Comparison of ENCODE assay signal across 1 cellular context in the genomic region with DNA sequence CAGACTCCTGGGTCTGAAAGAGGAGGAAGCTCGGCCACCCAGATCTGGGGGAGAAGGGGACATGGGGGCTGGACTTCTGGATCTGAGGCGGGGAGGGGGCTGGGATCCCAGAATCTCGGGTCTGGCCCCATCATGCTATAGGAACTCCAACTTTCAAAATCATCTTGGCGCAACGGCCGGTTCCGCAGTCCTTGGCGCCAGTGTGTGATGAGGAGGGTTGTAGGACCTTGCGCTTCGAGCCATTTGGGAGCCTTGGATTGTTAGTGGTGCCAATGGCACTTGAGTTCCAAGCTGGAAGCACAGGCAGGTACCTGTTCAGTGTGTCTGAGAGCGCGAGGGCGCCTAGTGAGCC.
TF ChIP-seq lines count a peak whose summit lies in the region.

No MANE protein-coding gene starts in this region.

TF ChIP-seq in SK-N-SH, 30 proteins besides CTCF, POLR2A, EP300 and RAD21 (continued from another document):
- TF ChIP-seq, protein P1, sequence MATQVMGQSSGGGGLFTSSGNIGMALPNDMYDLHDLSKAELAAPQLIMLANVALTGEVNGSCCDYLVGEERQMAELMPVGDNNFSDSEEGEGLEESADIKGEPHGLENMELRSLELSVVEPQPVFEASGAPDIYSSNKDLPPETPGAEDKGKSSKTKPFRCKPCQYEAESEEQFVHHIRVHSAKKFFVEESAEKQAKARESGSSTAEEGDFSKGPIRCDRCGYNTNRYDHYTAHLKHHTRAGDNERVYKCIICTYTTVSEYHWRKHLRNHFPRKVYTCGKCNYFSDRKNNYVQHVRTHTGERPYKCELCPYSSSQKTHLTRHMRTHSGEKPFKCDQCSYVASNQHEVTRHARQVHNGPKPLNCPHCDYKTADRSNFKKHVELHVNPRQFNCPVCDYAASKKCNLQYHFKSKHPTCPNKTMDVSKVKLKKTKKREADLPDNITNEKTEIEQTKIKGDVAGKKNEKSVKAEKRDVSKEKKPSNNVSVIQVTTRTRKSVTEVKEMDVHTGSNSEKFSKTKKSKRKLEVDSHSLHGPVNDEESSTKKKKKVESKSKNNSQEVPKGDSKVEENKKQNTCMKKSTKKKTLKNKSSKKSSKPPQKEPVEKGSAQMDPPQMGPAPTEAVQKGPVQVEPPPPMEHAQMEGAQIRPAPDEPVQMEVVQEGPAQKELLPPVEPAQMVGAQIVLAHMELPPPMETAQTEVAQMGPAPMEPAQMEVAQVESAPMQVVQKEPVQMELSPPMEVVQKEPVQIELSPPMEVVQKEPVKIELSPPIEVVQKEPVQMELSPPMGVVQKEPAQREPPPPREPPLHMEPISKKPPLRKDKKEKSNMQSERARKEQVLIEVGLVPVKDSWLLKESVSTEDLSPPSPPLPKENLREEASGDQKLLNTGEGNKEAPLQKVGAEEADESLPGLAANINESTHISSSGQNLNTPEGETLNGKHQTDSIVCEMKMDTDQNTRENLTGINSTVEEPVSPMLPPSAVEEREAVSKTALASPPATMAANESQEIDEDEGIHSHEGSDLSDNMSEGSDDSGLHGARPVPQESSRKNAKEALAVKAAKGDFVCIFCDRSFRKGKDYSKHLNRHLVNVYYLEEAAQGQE (IDR thresholded peaks at IDR 0.05; ENCODE audit: low read depth, low read length) = no peak
- TF ChIP-seq TEAD4 (IDR thresholded peaks at IDR 0.05; ENCODE audit: borderline replicate concordance, insufficient read depth) (no peak), RFX5 (IDR thresholded peaks at IDR 0.05; ENCODE audit: low read length) (no peak), GABPA (IDR thresholded peaks at IDR 0.05; ENCODE audit: low read depth) (no peak), TAF1 (IDR thresholded peaks at IDR 0.05; ENCODE audit: borderline replicate concordance, low read depth, low read length) (no peak), FOXJ3 (CRISPR knock-in tag; IDR thresholded peaks at IDR 0.05) (no peak), TCF12 (IDR thresholded peaks at IDR 0.05) (no peak)
TF ChIP-seq in SK-N-SH: peak in this region for 0.
